Comparison of ENCODE assay signal across 11 cellular contexts in genomic region chr20:59145926-59146800, GRCh38. TPM values are rescaled to one million over a fixed set of nuclear protein-coding genes. Genes with fewer than 3 reads are reported as not detected.
DNase-seq lines count a peak whose midpoint lies in the region; ATAC-seq, FAIRE-seq and TF ChIP-seq lines count a peak whose summit lies in the region.
"Had no signal": no experiment of that assay in that cellular context is flagged by ENCODE, and none has a peak within 500 bp of the region (broad histone marks: within the 10 kb centered on the region; RNA-seq: fewer than 3 reads in every experiment).

No MANE protein-coding gene starts in this region.

- H4K20me1 ChIP-seq in OCI-LY7 (ENCODE audit: insufficient read depth, low read length): no peaks in the 10 kb centered on the region

- ATAC-seq in activated T-cell treated with anti-CD3 and anti-CD28 coated beads, Interleukin-2, amount 50 U/mL, for 4 hours: peak; percentile 63 to 67
- peak; percentile 51 for ATAC-seq in left ventricle myocardium superior
- no peak for ATAC-seq in body of pancreas

- no peaks in the 10 kb centered on the region for H3K9me3 Mint-ChIP-seq in activated T-cell treated with anti-CD3 and anti-CD28 coated beads, Interleukin-2, amount 50 U/mL, for 4 hours

- peak; percentile 57 for FAIRE-seq in GM12891 (lab: Jason Lieb, UNC)
- FAIRE-seq: endometrium had no signal

- 61 to 70% methylated on average over 23 of the region's 23 CpGs for WGBS in body of pancreas, 2 donors

- H3K9me3 ChIP-seq in OCI-LY7 (ENCODE audit: low read length) (no peaks in the 10 kb centered on the region), body of pancreas (no peaks in the 10 kb centered on the region)

- no peaks in the 10 kb centered on the region for H3K79me2 ChIP-seq in OCI-LY7 (ENCODE audit: insufficient read depth, low read depth, low read length)

- POLR2A ChIA-PET in OCI-LY7 (lab: Charles Lee): no interaction called here

- no peak for TF ChIP-seq POLR2A in GM12891 (IDR thresholded peaks at IDR 0.05; ENCODE audit: low read depth, low read length)
- TF ChIP-seq POLR2A in body of pancreas (IDR thresholded peaks at IDR 0.05): no peak

- CTCF ChIA-PET in OCI-LY7 (lab: Charles Lee; ENCODE audit: unreplicated experiment): no interaction called here

- H3K27ac ChIP-seq in OCI-LY7 (ENCODE audit: low read depth, low read length, poor library complexity, severe bottlenecking): no peak overlapping the region
- H3K27ac ChIP-seq in body of pancreas: no peak overlapping the region

- no peaks in the 10 kb centered on the region for H3K36me3 ChIP-seq in OCI-LY7 (ENCODE audit: insufficient read depth, low read length)
- H3K36me3 ChIP-seq in body of pancreas (replicated peaks in 1 of 2; ENCODE audit: insufficient read depth in 1 of 2, low read depth in 2 of 2): no peaks in the 10 kb centered on the region

- no peaks in the 10 kb centered on the region for H3K27me3 ChIP-seq in body of pancreas

- H3K4me3 ChIP-seq in OCI-LY7 (ENCODE audit: low read depth, low read length, poor library complexity, severe bottlenecking) (no peak overlapping the region), body of pancreas (no peak overlapping the region)

- H3K4me3 Mint-ChIP-seq in activated T-cell treated with anti-CD3 and anti-CD28 coated beads, Interleukin-2, amount 50 U/mL, for 4 hours: peak overlapping the region; percentile 83

- no TSS peak for BruUV-seq in OCI-LY7 (replicated peaks; lab: Mats Ljungman, UMichigan)

- DNase-seq in GM12891 (ENCODE audit: insufficient read length, low spot score): peak; percentile 41
- DNase-seq in activated T-cell treated with anti-CD3 and anti-CD28 coated beads, Interleukin-2, amount 50 U/mL, for 4 hours: peak; percentile 70
- no peak for DNase-seq in left ventricle myocardium superior
- peak; percentile 51 to 59 for DNase-seq in stimulated activated CD8-positive, alpha-beta memory T cell treated with anti-CD3 and anti-CD28 coated beads, Interleukin-15, amount 100 ng/mL, for 4 hours (ENCODE audit: low read depth in 2 of 2)
- DNase-seq in GM03348 (ENCODE audit: low spot score): no peak
- no peak for DNase-seq in OCI-LY7 (ENCODE audit: low spot score)
- no peak for DNase-seq in body of pancreas
- no peak for DNase-seq in kidney tubule cell (ENCODE audit: low spot score)
- DNase-seq: MV-4-11 had no signal

- H2AFZ ChIP-seq in OCI-LY7 (ENCODE audit: low read length): no peak overlapping the region

- peaks cover 3% of the 10 kb centered on the region for H3K36me3 Mint-ChIP-seq in activated T-cell treated with anti-CD3 and anti-CD28 coated beads, Interleukin-2, amount 50 U/mL, for 4 hours (ENCODE audit: insufficient read depth)

- TF ChIP-seq CTCF in OCI-LY7 (conservative IDR thresholded peaks at IDR 0.05; ENCODE audit: low read length) (no peak), body of pancreas (IDR thresholded peaks at IDR 0.05) (no peak)

- H3K27me3 Mint-ChIP-seq in activated T-cell treated with anti-CD3 and anti-CD28 coated beads, Interleukin-2, amount 50 U/mL, for 4 hours (ENCODE audit: low read depth): no peaks in the 10 kb centered on the region

- H3K4me2 ChIP-seq in OCI-LY7 (ENCODE audit: low read length): no peak overlapping the region

- H3K4me1 Mint-ChIP-seq in activated T-cell treated with anti-CD3 and anti-CD28 coated beads, Interleukin-2, amount 50 U/mL, for 4 hours (ENCODE audit: low read depth): peaks cover 72% of the 10 kb centered on the region

- intact Hi-C loops in left ventricle myocardium superior (cut with micrococcal nuclease) (no loop called here), OCI-LY7 (cut with micrococcal nuclease; ENCODE audit: unreplicated experiment) (no loop called here), body of pancreas (cut with DNase I) (no loop called here)

- no peaks in the 10 kb centered on the region for H3K9me2 ChIP-seq in OCI-LY7 (ENCODE audit: insufficient read depth, low read length)

- H3K4me1 ChIP-seq in OCI-LY7 (ENCODE audit: insufficient read depth, low read length, poor library complexity, severe bottlenecking): peaks cover 8% of the 10 kb centered on the region
- H3K4me1 ChIP-seq in body of pancreas: no peaks in the 10 kb centered on the region

TF ChIP-seq in GM12891, 5 proteins besides CTCF, POLR2A, EP300 and RAD21:
- TF ChIP-seq POLR2AphosphoS5 (IDR thresholded peaks at IDR 0.05; ENCODE audit: low read depth, low read length) (no peak), TAF1 (IDR thresholded peaks at IDR 0.05; ENCODE audit: low read depth, low read length) (no peak), PAX5 (IDR thresholded peaks at IDR 0.05; ENCODE audit: insufficient read depth, low read length, severe bottlenecking) (no peak), SPI1 (IDR thresholded peaks at IDR 0.05; ENCODE audit: low read depth, low read length) (no peak), POU2F2 (IDR thresholded peaks at IDR 0.05; ENCODE audit: low read depth, low read length) (no peak)

RNA-seq across cellular contexts. Expression of gene ZNF831, which starts 17.5 kb away (rescaled TPM):
- polyA plus RNA-seq in GM12891 (2012; ENCODE audit: low read depth, missing spikeins): 0.17 TPM
- total RNA-seq in activated T-cell treated with anti-CD3 and anti-CD28 coated beads, Interleukin-2, amount 50 U/mL, for 4 hours: 1 to 10 TPM; 1.8 to 2.5 (median 2.2) TPM
- total RNA-seq in left ventricle myocardium superior: 0.17 TPM
- total RNA-seq in OCI-LY7 (2014; rRNA removed; shearing (Covaris generic)): 5.9 TPM in 2 replicates
- total RNA-seq in OCI-LY7 (2022): 6.3 and 7.3 TPM in 2 replicates
- 1 to 10 TPM in 1 of 2 donors, under 1 TPM in 1; 0.66 to 1.6 TPM for total RNA-seq in body of pancreas
- polyA plus RNA-seq: BJ had no signal

Comparison
In these comparisons a context has a peak if more than half of its experiments do, and no peak if none do; other contexts are left out.
1. DNase-seq: peak in GM12891 (single experiment), activated T-cell treated with anti-CD3 and anti-CD28 coated beads, Interleukin-2, amount 50 U/mL, for 4 hours (single experiment) and stimulated activated CD8-positive, alpha-beta memory T cell treated with anti-CD3 and anti-CD28 coated beads, Interleukin-15, amount 100 ng/mL, for 4 hours (2 of 2); none in left ventricle myocardium superior (single experiment), GM03348 (single experiment), OCI-LY7 (single experiment), body of pancreas (0 of 4) and kidney tubule cell (single experiment).